Comparison of ENCODE assay signal across 9 cellular contexts in genomic region chr1:42945171-42945570, GRCh38. TPM values are rescaled to one million over a fixed set of nuclear protein-coding genes. Genes with fewer than 3 reads are reported as not detected.
DNase-seq lines count a peak whose midpoint lies in the region; ATAC-seq and TF ChIP-seq lines count a peak whose summit lies in the region.
"Had no signal": no experiment of that assay in that cellular context is flagged by ENCODE, and none has a peak within 500 bp of the region (broad histone marks: within the 10 kb centered on the region; RNA-seq: fewer than 3 reads in every experiment).

No MANE protein-coding gene starts in this region.

- intact Hi-C loops in heart left ventricle (cut with DNase I) (no loop called here), right cardiac atrium (cut with DNase I) (no loop called here)

- DNase-seq in heart left ventricle (no peak), right cardiac atrium (no peak), mesenchymal stem cell (no peak), type B pancreatic cell (ENCODE audit: extremely low spot score, unreplicated experiment) (no peak), HCEC 1CT (no peak)
- DNase-seq in activated CD4-positive, alpha-beta memory T cell treated with anti-CD3 and anti-CD28 coated beads, Interleukin-2, amount 10 ng/mL, durations not matched to agents 7 days and 5 days: no peak
- no peak for DNase-seq in effector CD8-positive, alpha-beta T cell (lab: John Stamatoyannopoulos, UW)
- DNase-seq: NCI-H446 had no signal

- H3K79me1 ChIP-seq in mesenchymal stem cell (replicated peaks; ENCODE audit: low read length, poor library complexity, severe bottlenecking): peaks cover 9% of the 10 kb centered on the region

- TF ChIP-seq POLR2A in heart left ventricle (IDR thresholded peaks at IDR 0.05): no peak

- no peak overlapping the region for H2BK12ac ChIP-seq in mesenchymal stem cell (ENCODE audit: low read length in 2 of 2)

- H3K27me3 ChIP-seq in heart left ventricle (no peaks in the 10 kb centered on the region), right cardiac atrium (ENCODE audit: control insufficient read depth, insufficient read depth) (no peaks in the 10 kb centered on the region), mesenchymal stem cell (ENCODE audit: control insufficient read depth in 1 of 2, insufficient read depth in 1 of 2, low read length in 2 of 2) (no peaks in the 10 kb centered on the region)

- no peak overlapping the region for H3K23ac ChIP-seq in mesenchymal stem cell (ENCODE audit: low read length in 2 of 2)

- H3K36me3 Mint-ChIP-seq in activated CD4-positive, alpha-beta memory T cell treated with anti-CD3 and anti-CD28 coated beads, Interleukin-2, amount 10 ng/mL, durations not matched to agents 7 days and 5 days (ENCODE audit: low read depth): peaks cover 80% of the 10 kb centered on the region
- H3K36me3 Mint-ChIP-seq in type B pancreatic cell: peaks cover 47% of the 10 kb centered on the region

- H3K36me3 ChIP-seq in heart left ventricle: peaks cover 0 to 4% (median 0%) of the 10 kb centered on the region in 9 donors
- peaks cover 0 to 54% of the 10 kb centered on the region in 2 experiments for H3K36me3 ChIP-seq in mesenchymal stem cell (ENCODE audit: control insufficient read depth in 1 of 2, insufficient read depth in 2 of 2, low read depth in 1 of 2, low read length in 2 of 2)

- H4K91ac ChIP-seq in mesenchymal stem cell (ENCODE audit: low read length): no peak overlapping the region

- H3K9me3 Mint-ChIP-seq in activated CD4-positive, alpha-beta memory T cell treated with anti-CD3 and anti-CD28 coated beads, Interleukin-2, amount 10 ng/mL, durations not matched to agents 7 days and 5 days: no peaks in the 10 kb centered on the region
- H3K9me3 Mint-ChIP-seq in type B pancreatic cell: peaks cover 4% of the 10 kb centered on the region

- no peak overlapping the region for H3K9ac ChIP-seq in mesenchymal stem cell (ENCODE audit: low read length)

- peak overlapping the region; percentile 94 for H3K27ac Mint-ChIP-seq in activated CD4-positive, alpha-beta memory T cell treated with anti-CD3 and anti-CD28 coated beads, Interleukin-2, amount 10 ng/mL, durations not matched to agents 7 days and 5 days
- H3K27ac Mint-ChIP-seq in type B pancreatic cell: peak overlapping the region; percentile 98

- H3K4me1 ChIP-seq in heart left ventricle: peaks cover 7 to 96% (median 60%) of the 10 kb centered on the region in 12 donors
- H3K4me1 ChIP-seq in right cardiac atrium (ENCODE audit: control insufficient read depth, insufficient read depth, low read length): peaks cover 37% of the 10 kb centered on the region
- H3K4me1 ChIP-seq in mesenchymal stem cell (ENCODE audit: control insufficient read depth, insufficient read depth, low read depth, low read length): peaks cover 67% of the 10 kb centered on the region

- H2BK120ac ChIP-seq in mesenchymal stem cell (ENCODE audit: low read depth, low read length): no peak overlapping the region

- 71 to 90% (median 77%) methylated on average over 5 to 6 of the region's 6 CpGs for WGBS in heart left ventricle, 4 donors
- 88% methylated on average over 6 of the region's 6 CpGs for WGBS in right cardiac atrium
- WGBS in mesenchymal stem cell: 96% methylated on average over 6 of the region's 6 CpGs

- peak overlapping the region; percentile 59 for H3K4me3 Mint-ChIP-seq in activated CD4-positive, alpha-beta memory T cell treated with anti-CD3 and anti-CD28 coated beads, Interleukin-2, amount 10 ng/mL, durations not matched to agents 7 days and 5 days
- peak overlapping the region; percentile 36 for H3K4me3 Mint-ChIP-seq in type B pancreatic cell

- no peak for TF ChIP-seq CTCF in heart left ventricle (IDR thresholded peaks at IDR 0.05)
- TF ChIP-seq CTCF in type B pancreatic cell (conservative IDR thresholded peaks at IDR 0.05): no peak

- ATAC-seq in heart left ventricle (no peak), right cardiac atrium (no peak), GM21381 (IDR thresholded peaks at IDR 0.05; ENCODE audit: unreplicated experiment) (no peak)

- H3K4ac ChIP-seq in mesenchymal stem cell (ENCODE audit: low read depth in 1 of 2, low read length in 2 of 2): no peak overlapping the region

- no peak overlapping the region for H2AK5ac ChIP-seq in mesenchymal stem cell (ENCODE audit: low read length, severe bottlenecking)

- POLR2A ChIA-PET in activated CD4-positive, alpha-beta memory T cell treated with anti-CD3 and anti-CD28 coated beads, Interleukin-2, amount 10 ng/mL, durations not matched to agents 7 days and 5 days (lab: Charles Lee): interaction anchor here (1.2 to 17.7 kb wide), 5 partner anchors 10 to 129 kb away, joined by 5 to 387 read pairs (median 22); partner anchors contain the start of genes ERMAP and SLC2A1

- H3K4me3 ChIP-seq in heart left ventricle: no peak overlapping the region
- no peak overlapping the region for H3K4me3 ChIP-seq in right cardiac atrium (ENCODE audit: low read length)
- H3K4me3 ChIP-seq in mesenchymal stem cell (ENCODE audit: insufficient read depth in 1 of 2, low read depth in 1 of 2, low read length in 2 of 2): no peak overlapping the region

- H3K18ac ChIP-seq in mesenchymal stem cell (ENCODE audit: low read depth in 1 of 2, low read length in 2 of 2): no peak overlapping the region

- H2BK5ac ChIP-seq in mesenchymal stem cell (ENCODE audit: low read depth, low read length, poor library complexity, severe bottlenecking): no peak overlapping the region

- H4K8ac ChIP-seq in mesenchymal stem cell (ENCODE audit: low read length): peak overlapping the region; percentile 69

- H2AFZ ChIP-seq in mesenchymal stem cell (ENCODE audit: low read depth, low read length): no peak overlapping the region

- H3K9me3 ChIP-seq in heart left ventricle: no peaks in the 10 kb centered on the region
- no peaks in the 10 kb centered on the region for H3K9me3 ChIP-seq in right cardiac atrium (ENCODE audit: control insufficient read depth, low read length)
- H3K9me3 ChIP-seq in mesenchymal stem cell (ENCODE audit: control insufficient read depth, low read length): no peaks in the 10 kb centered on the region

- H2BK15ac ChIP-seq in mesenchymal stem cell (ENCODE audit: low read depth, poor library complexity, severe bottlenecking): no peak overlapping the region

- H3K27ac ChIP-seq in heart left ventricle (peak overlapping the region in 11 of 12 donors; percentile 62 to 92 (median 82)), right cardiac atrium (ENCODE audit: low read length) (no peak overlapping the region), mesenchymal stem cell (ENCODE audit: low read length, poor library complexity, severe bottlenecking) (no peak overlapping the region)

- CTCF ChIA-PET in activated CD4-positive, alpha-beta memory T cell treated with anti-CD3 and anti-CD28 coated beads, Interleukin-2, amount 10 ng/mL, durations not matched to agents 7 days and 5 days (lab: Charles Lee): interaction anchor here (1.0 to 1.6 kb wide), 3 partner anchors 9 to 129 kb away, joined by 3 to 4 read pairs (median 4); no protein-coding TSS in a partner anchor

- no peaks in the 10 kb centered on the region for H3K27me3 Mint-ChIP-seq in activated CD4-positive, alpha-beta memory T cell treated with anti-CD3 and anti-CD28 coated beads, Interleukin-2, amount 10 ng/mL, durations not matched to agents 7 days and 5 days
- peaks cover 5% of the 10 kb centered on the region for H3K27me3 Mint-ChIP-seq in type B pancreatic cell

- H3K14ac ChIP-seq in mesenchymal stem cell (ENCODE audit: low read length in 2 of 2): no peak overlapping the region

- peaks cover 97% of the 10 kb centered on the region for H3K4me1 Mint-ChIP-seq in activated CD4-positive, alpha-beta memory T cell treated with anti-CD3 and anti-CD28 coated beads, Interleukin-2, amount 10 ng/mL, durations not matched to agents 7 days and 5 days
- H3K4me1 Mint-ChIP-seq in type B pancreatic cell (ENCODE audit: unreplicated experiment): peaks cover 62% of the 10 kb centered on the region

- H3K4me2 ChIP-seq in mesenchymal stem cell (ENCODE audit: low read length, poor library complexity, severe bottlenecking): no peak overlapping the region

RNA-seq across cellular contexts. Expression of gene SLC2A1, which starts 13.5 kb away (rescaled TPM):
- 10 to 100 TPM; 19.0 to 88.1 (median 29.9) TPM for total RNA-seq in heart left ventricle
- polyA plus RNA-seq in heart left ventricle: 100 to 1,000 TPM in 1 of 2 donors, 10 to 100 TPM in 1; 10.6 to 196 TPM
- total RNA-seq in right cardiac atrium: 10 to 100 TPM in 3 of 4 donors, 1 to 10 TPM in 1; 8.1 to 25.7 (median 15.2) TPM
- polyA plus RNA-seq in right cardiac atrium: 9.1 TPM
- 100 to 1,000 TPM; 153 TPM for total RNA-seq in activated CD4-positive, alpha-beta memory T cell treated with anti-CD3 and anti-CD28 coated beads, Interleukin-2, amount 10 ng/mL, durations not matched to agents 7 days and 5 days
- polyA plus RNA-seq in mesenchymal stem cell (2013, experiment 1 of 2): 64.6 TPM
- polyA plus RNA-seq in mesenchymal stem cell (2013, experiment 2 of 2): 64.8 TPM
- total RNA-seq in type B pancreatic cell (ENCODE audit: low replicate concordance): 192 and 706 TPM in 2 replicates

Comparison
In these comparisons a context has a peak if more than half of its experiments do, and no peak if none do; other contexts are left out.
1. H3K27ac ChIP-seq: peak in heart left ventricle (11 of 12); none in right cardiac atrium (single experiment) and mesenchymal stem cell (single experiment).